ENCODE assay signal across 9 cellular contexts in the genomic region with DNA sequence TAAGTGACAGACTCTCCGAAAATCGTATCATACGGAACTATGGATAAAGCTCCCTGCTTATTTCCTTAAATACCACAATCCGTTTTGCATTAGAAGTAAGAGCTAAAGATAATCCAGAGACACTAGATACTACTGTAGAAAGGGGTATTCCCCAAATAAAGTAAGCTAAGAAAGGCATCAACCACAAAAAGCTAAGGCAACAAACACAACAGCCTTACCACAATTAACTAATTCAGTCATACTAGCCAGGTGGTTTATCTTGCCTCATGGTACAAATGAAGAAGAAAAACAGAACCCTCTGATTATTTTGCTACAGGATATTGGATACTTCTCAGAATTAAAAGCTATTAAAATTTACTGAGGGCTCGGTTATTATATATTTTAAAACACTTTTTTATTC. TPM values are rescaled to one million over a fixed set of nuclear protein-coding genes. Genes with fewer than 3 reads are reported as not detected.
DNase-seq lines count a peak whose midpoint lies in the region; ATAC-seq lines count a peak whose summit lies in the region.
"Had no signal": no experiment of that assay in that cellular context is flagged by ENCODE, and none has a peak within 500 bp of the region (broad histone marks: within the 10 kb centered on the region; RNA-seq: fewer than 3 reads in every experiment).

No MANE protein-coding gene starts in this region.

- ATAC-seq in GM21619 (IDR thresholded peaks at IDR 0.05; ENCODE audit: unreplicated experiment) (peak; percentile 78), HG03442 (IDR thresholded peaks at IDR 0.05; ENCODE audit: unreplicated experiment) (peak; percentile 88)

- DNase-seq in DMS 273 (lab: John Stamatoyannopoulos, UW; ENCODE audit: unreplicated experiment): peak; percentile 43
- DNase-seq in DMS 273 treated with DMSO at 0.1 percent for 48 hours (lab: John Stamatoyannopoulos, UW): no peak
- DNase-seq in myocyte (ENCODE audit: low read depth): peak; percentile 65
- DNase-seq in superior temporal gyrus (ENCODE audit: extremely low spot score): no peak
- no peak for DNase-seq in activated effector memory CD4-positive, alpha-beta T cell treated with anti-CD3 and anti-CD28 coated beads, Interleukin-2, amount 50 U/mL, for 16 hours
- no peak for DNase-seq in SIG-M5 (lab: John Stamatoyannopoulos, UW)
- DNase-seq: thyroid gland had no signal

RNA-seq across cellular contexts. Expression of gene ERP44, which starts 14.1 kb away (rescaled TPM):
- total RNA-seq in myocyte: 15.6 and 18.9 TPM in 2 replicates
- 13.2 TPM for polyA plus RNA-seq in myocyte (2012)

RNA-seq across cellular contexts. Expression of gene INVS, which starts 14.3 kb away (rescaled TPM):
- total RNA-seq in myocyte: 10.0 and 12.1 TPM in 2 replicates
- 5.6 TPM for polyA plus RNA-seq in myocyte (2012)

Comparison
In these comparisons a context has a peak if more than half of its experiments do, and no peak if none do; other contexts are left out.
1. DNase-seq: peak in DMS 273 (single experiment) and myocyte (single experiment); none in DMS 273 treated with DMSO at 0.1 percent for 48 hours (single experiment), superior temporal gyrus (single experiment), activated effector memory CD4-positive, alpha-beta T cell treated with anti-CD3 and anti-CD28 coated beads, Interleukin-2, amount 50 U/mL, for 16 hours (single experiment) and SIG-M5 (single experiment).